In the genomic region with DNA sequence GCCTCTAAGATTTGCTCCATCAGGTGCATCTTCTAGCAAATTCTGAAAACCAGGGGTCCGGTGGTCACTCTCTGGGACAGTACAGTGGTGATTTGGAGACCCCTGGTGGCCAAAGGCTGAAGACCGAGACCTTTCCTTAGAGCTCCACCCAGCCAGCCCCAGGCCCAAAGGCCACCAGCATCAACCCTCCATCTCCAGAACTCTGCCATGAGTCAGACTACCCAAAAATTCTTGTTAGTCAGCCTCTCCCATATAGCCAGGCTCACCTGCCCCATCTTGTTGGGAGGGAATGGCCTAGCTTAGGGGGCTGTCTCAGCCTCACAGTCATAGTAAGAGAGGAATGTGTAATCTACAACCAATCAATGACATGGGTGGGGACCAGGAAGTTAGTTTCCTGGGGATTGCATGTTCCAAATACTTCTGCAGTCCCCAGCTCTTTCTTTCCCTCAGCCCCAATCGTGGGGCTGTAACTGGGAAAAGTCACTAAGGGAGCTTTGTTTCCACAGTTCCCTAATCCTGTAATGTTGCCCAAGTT, we compare ENCODE assay signal across 8 cellular contexts.
DNase-seq lines count a peak whose midpoint lies in the region; ATAC-seq and TF ChIP-seq lines count a peak whose summit lies in the region.

No MANE protein-coding gene starts in this region.

- H3K4me3 ChIP-seq in GM12865 (ENCODE audit: low read depth, low read length) (no peak overlapping the region), OCI-LY1 (ENCODE audit: low read depth, low read length, poor library complexity, severe bottlenecking) (no peak overlapping the region), astrocyte of the spinal cord (ENCODE audit: low read depth, low read length) (no peak overlapping the region), iPS DF 6.9 (ENCODE audit: low read length) (no peak overlapping the region)

- H2AFZ ChIP-seq in OCI-LY1 (ENCODE audit: low read length) = no peak overlapping the region

- peaks cover 33% of the 10 kb centered on the region for H3K36me3 ChIP-seq in OCI-LY1 (ENCODE audit: insufficient read depth, low read length)
- H3K36me3 ChIP-seq in iPS DF 6.9 (ENCODE audit: control insufficient read depth, insufficient read depth, low read length) = no peaks in the 10 kb centered on the region

- DNase-seq in AG08395 (ENCODE audit: low spot score) (peak; percentile 67), GM12865 (ENCODE audit: low read depth) (peak; percentile 50), astrocyte of the spinal cord (ENCODE audit: low read depth, low spot score) (peak; percentile 57), iPS DF 6.9 (ENCODE audit: low read depth, low spot score) (peak; percentile 64)
- DNase-seq in stimulated activated CD4-positive, alpha-beta T cell treated with anti-CD3 and anti-CD28 coated beads, Interleukin-2, amount 100 ng/mL, for 24 hours = peak; percentile 32 to 53

- H3K79me2 ChIP-seq in OCI-LY1 (ENCODE audit: insufficient read depth, low read length) = no peaks in the 10 kb centered on the region

- H3K9me3 ChIP-seq in OCI-LY1 (ENCODE audit: low read length) (no peaks in the 10 kb centered on the region), iPS DF 6.9 (ENCODE audit: control insufficient read depth, insufficient read depth, low read length) (no peaks in the 10 kb centered on the region)

- WGBS in iPS DF 6.9 (ENCODE audit: insufficient coverage, insufficient read length) = no CpG with 5 or more reads among the region's 3 CpGs

- no peaks in the 10 kb centered on the region for H3F3A ChIP-seq in OCI-LY1 (ENCODE audit: insufficient read depth, low read length)

- peak; percentile 62 for TF ChIP-seq CTCF in GM12865 (IDR thresholded peaks at IDR 0.05; ENCODE audit: insufficient read depth, low read depth, low read length, missing control alignments)
- TF ChIP-seq CTCF in OCI-LY1 (IDR thresholded peaks at IDR 0.05; ENCODE audit: low read length) = peak; percentile 78
- peak; percentile 81 for TF ChIP-seq CTCF in astrocyte of the spinal cord (IDR thresholded peaks at IDR 0.05; ENCODE audit: low read depth, low read length)

- no peaks in the 10 kb centered on the region for H3K9me2 ChIP-seq in OCI-LY1 (ENCODE audit: low read depth, low read length)

- in situ Hi-C loops in astrocyte of the spinal cord (cut with HindIII; ENCODE audit: low sequenced_read_pairs) = loop anchor here (25.0 kb wide), 2 partner anchors 152 to 277 kb away; no protein-coding TSS in a partner anchor

- H3K27me3 ChIP-seq in OCI-LY1 (ENCODE audit: insufficient read depth, low read length) (no peaks in the 10 kb centered on the region), iPS DF 6.9 (ENCODE audit: control insufficient read depth, insufficient read depth, low read length) (no peaks in the 10 kb centered on the region)

- H3K4me2 ChIP-seq in OCI-LY1 (ENCODE audit: low read length) = no peak overlapping the region

- no peak for ATAC-seq in HG02763 (IDR thresholded peaks at IDR 0.05; ENCODE audit: unreplicated experiment)
- ATAC-seq in HG02642 (IDR thresholded peaks at IDR 0.05; ENCODE audit: poor library complexity, unreplicated experiment) = no peak

- H3K27ac ChIP-seq in OCI-LY1 (ENCODE audit: low read depth, low read length, poor library complexity, severe bottlenecking) = no peak overlapping the region
- no peak overlapping the region for H3K27ac ChIP-seq in iPS DF 6.9 (ENCODE audit: low read length)

- no peak overlapping the region for H3K9ac ChIP-seq in OCI-LY1 (ENCODE audit: low read length)

- H4K20me1 ChIP-seq in OCI-LY1 (ENCODE audit: insufficient read depth, low read length) = no peaks in the 10 kb centered on the region

- H3K4me1 ChIP-seq in OCI-LY1 (ENCODE audit: insufficient read depth, low read length, severe bottlenecking) (no peaks in the 10 kb centered on the region), iPS DF 6.9 (ENCODE audit: control insufficient read depth, insufficient read depth, low read length) (no peaks in the 10 kb centered on the region)
